In the genomic region with DNA sequence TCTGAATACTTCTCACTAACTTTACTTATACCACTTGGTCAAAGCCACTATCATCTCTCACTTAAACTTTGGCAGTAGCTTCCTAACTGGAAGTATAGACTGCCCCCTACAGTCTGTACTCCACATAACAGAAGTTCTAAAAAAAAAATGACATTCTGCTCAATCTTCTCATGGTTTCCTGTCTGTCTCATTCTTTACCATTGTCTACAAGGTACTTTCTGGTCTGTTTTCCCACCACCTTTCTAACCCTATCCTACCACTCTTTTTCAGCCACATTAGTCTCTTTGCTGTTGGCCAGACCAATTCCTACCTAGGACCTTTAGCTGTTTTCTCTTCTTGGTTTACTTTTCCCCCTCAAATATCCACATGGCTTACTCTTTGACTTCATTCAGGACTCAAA, we compare ENCODE assay signal across 8 cellular contexts. TPM values are rescaled to one million over a fixed set of nuclear protein-coding genes. Genes with fewer than 3 reads are reported as not detected.
DNase-seq lines count a peak whose midpoint lies in the region; ATAC-seq, FAIRE-seq and TF ChIP-seq lines count a peak whose summit lies in the region.

No MANE protein-coding gene starts in this region.

- no peak overlapping the region for H3K27ac ChIP-seq in foreskin keratinocyte

- in situ Hi-C loops in KBM-7 (cut with MboI; ENCODE audit: low pct_unique_long_range_greater_than_20kb, low sequenced_read_pairs), result no loop called here

- peak; percentile 85 for FAIRE-seq in TTC549 (lab: Jason Lieb, UNC)

- DNase-seq in NCI-H2029 (lab: John Stamatoyannopoulos, UW), result peak; percentile 9
- no peak for DNase-seq in NCI-H2029 treated with DMSO at 0.1 percent for 48 hours (lab: John Stamatoyannopoulos, UW)
- DNase-seq in KBM-7, result peak; percentile 90
- peak in 1 of 2 donors; percentile 36 for DNase-seq in foreskin keratinocyte
- DNase-seq in putamen (ENCODE audit: low spot score), result peak; percentile 44
- no peak for DNase-seq in omental fat pad (ENCODE audit: low spot score)

- TF ChIP-seq CTCF in foreskin keratinocyte (conservative IDR thresholded peaks at IDR 0.05) (peak; percentile 78), omental fat pad (IDR thresholded peaks at IDR 0.05) (no peak)

- ATAC-seq in GM19468 (IDR thresholded peaks at IDR 0.05; ENCODE audit: extremely low read depth, unreplicated experiment) (peak; percentile 37), foreskin keratinocyte (peak; percentile 28), omental fat pad (ENCODE audit: low FRiP score) (no peak)

- no peaks in the 10 kb centered on the region for H3K27me3 ChIP-seq in foreskin keratinocyte

- no peaks in the 10 kb centered on the region for H3K4me1 ChIP-seq in foreskin keratinocyte

RNA-seq across cellular contexts. Expression of a gene that starts 14.7 kb away (rescaled TPM):
- total RNA-seq in foreskin keratinocyte (57.4 and 63.7 TPM in 2 replicates), omental fat pad (10 to 100 TPM; 23.7 to 37.3 (median 28.0) TPM)
- 37.0 and 44.5 TPM in 2 replicates for polyA plus RNA-seq in foreskin keratinocyte

Comparison
In these comparisons a context has a peak if more than half of its experiments do, and no peak if none do; other contexts are left out.
1. DNase-seq: peak in NCI-H2029 (single experiment), KBM-7 (single experiment) and putamen (single experiment); none in NCI-H2029 treated with DMSO at 0.1 percent for 48 hours (single experiment) and omental fat pad (single experiment).